Comparison of ENCODE assay signal across 9 cellular contexts in the genomic region with DNA sequence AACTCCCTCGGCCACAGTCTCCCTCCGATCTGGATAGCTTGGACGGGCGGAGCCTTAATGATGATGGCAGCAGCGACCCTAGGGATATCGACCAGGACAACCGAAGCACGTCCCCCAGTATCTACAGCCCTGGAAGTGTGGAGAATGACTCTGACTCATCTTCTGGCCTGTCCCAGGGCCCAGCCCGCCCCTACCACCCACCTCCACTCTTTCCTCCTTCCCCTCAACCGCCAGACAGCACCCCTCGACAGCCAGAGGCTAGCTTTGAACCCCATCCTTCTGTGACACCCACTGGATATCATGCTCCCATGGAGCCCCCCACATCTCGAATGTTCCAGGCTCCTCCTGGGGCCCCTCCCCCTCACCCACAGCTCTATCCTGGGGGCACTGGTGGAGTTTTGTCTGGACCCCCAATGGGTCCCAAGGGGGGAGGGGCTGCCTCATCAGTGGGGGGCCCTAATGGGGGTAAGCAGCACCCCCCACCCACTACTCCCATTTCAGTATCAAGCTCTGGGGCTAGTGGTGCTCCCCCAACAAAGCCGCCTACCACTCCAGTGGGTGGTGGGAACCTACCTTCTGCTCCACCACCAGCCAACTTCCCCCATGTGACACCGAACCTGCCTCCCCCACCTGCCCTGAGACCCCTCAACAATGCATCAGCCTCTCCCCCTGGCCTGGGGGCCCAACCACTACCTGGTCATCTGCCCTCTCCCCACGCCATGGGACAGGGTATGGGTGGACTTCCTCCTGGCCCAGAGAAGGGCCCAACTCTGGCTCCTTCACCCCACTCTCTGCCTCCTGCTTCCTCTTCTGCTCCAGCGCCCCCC. TPM values are rescaled to one million over a fixed set of nuclear protein-coding genes. Genes with fewer than 3 reads are reported as not detected.
DNase-seq lines count a peak whose midpoint lies in the region; ATAC-seq and TF ChIP-seq lines count a peak whose summit lies in the region.
"Had no signal": no experiment of that assay in that cellular context is flagged by ENCODE, and none has a peak within 500 bp of the region (broad histone marks: within the 10 kb centered on the region; RNA-seq: fewer than 3 reads in every experiment).

No MANE protein-coding gene starts in this region.

- H3K14ac ChIP-seq in trophoblast cell (ENCODE audit: low read length): no peak overlapping the region

- no peaks in the 10 kb centered on the region for H3K9me3 ChIP-seq in heart left ventricle
- no peaks in the 10 kb centered on the region for H3K9me3 ChIP-seq in upper lobe of left lung
- no peaks in the 10 kb centered on the region for H3K9me3 ChIP-seq in trophoblast cell (ENCODE audit: insufficient read depth, low read depth, low read length)

- CTCF ChIA-PET in activated CD8-positive, alpha-beta T cell treated with anti-CD3 and anti-CD28 coated beads, Interleukin-2, amount 10 ng/mL, durations not matched to agents 7 days and 5 days (lab: Charles Lee): interaction anchor here (1.3 to 18.6 kb wide), 8 partner anchors 8 to 83 kb away, joined by 3 to 742 read pairs (median 21); a partner anchor contains a TSS

- H3K4me2 ChIP-seq in trophoblast cell (ENCODE audit: low read length): no peak overlapping the region

- H3K27ac ChIP-seq in heart left ventricle (peak overlapping the region in 11 of 12 donors; percentile 27 to 96 (median 69)), upper lobe of left lung (peak overlapping the region in 3 of 4 donors; percentile 5 to 94 (median 82)), trophoblast cell (ENCODE audit: low read depth, low read length) (no peak overlapping the region)

- no peak overlapping the region for H4K8ac ChIP-seq in trophoblast cell (ENCODE audit: low read depth, low read length)

- peak overlapping the region; percentile 82 for H3K4me3 Mint-ChIP-seq in activated CD8-positive, alpha-beta T cell treated with anti-CD3 and anti-CD28 coated beads, Interleukin-2, amount 10 ng/mL, durations not matched to agents 7 days and 5 days
- H3K4me3 Mint-ChIP-seq in immature natural killer cell: peak overlapping the region; percentile 6 to 85 (median 81)

- in situ Hi-C loops in GM13977 (cut with MboI; ENCODE audit: low pct_unique_long_range_greater_than_20kb, low sequenced_read_pairs, unreplicated experiment): loop anchor here (25.0 kb wide), 1 partner anchor 177 kb away; a partner anchor contains a TSS

- peaks cover 35% of the 10 kb centered on the region for H3K36me3 Mint-ChIP-seq in activated CD8-positive, alpha-beta T cell treated with anti-CD3 and anti-CD28 coated beads, Interleukin-2, amount 10 ng/mL, durations not matched to agents 7 days and 5 days (ENCODE audit: low read depth)
- H3K36me3 Mint-ChIP-seq in immature natural killer cell: peaks cover 0 to 8% (median 0%) of the 10 kb centered on the region in 3 donors

- H2BK5ac ChIP-seq in trophoblast cell (ENCODE audit: low read depth, low read length, poor library complexity): no peak overlapping the region

- no peaks in the 10 kb centered on the region for H3K27me3 Mint-ChIP-seq in activated CD8-positive, alpha-beta T cell treated with anti-CD3 and anti-CD28 coated beads, Interleukin-2, amount 10 ng/mL, durations not matched to agents 7 days and 5 days (ENCODE audit: low read depth)
- H3K27me3 Mint-ChIP-seq in immature natural killer cell (ENCODE audit: low read depth in 3 of 3): peaks cover 0 to 1% (median 1%) of the 10 kb centered on the region in 3 donors

- H3K4me1 Mint-ChIP-seq in activated CD8-positive, alpha-beta T cell treated with anti-CD3 and anti-CD28 coated beads, Interleukin-2, amount 10 ng/mL, durations not matched to agents 7 days and 5 days (ENCODE audit: low read depth): peaks cover 69% of the 10 kb centered on the region
- H3K4me1 Mint-ChIP-seq in immature natural killer cell: peaks cover 20 to 21% of the 10 kb centered on the region in 2 donors

- DNase-seq in heart left ventricle (peak in 1 of 5 donors; percentile 59), Right ventricle myocardium superior (no peak), immature natural killer cell (no peak), upper lobe of left lung (no peak), trophoblast cell (no peak), GM13977 (ENCODE audit: low spot score) (no peak)
- no peak for DNase-seq in activated CD8-positive, alpha-beta T cell treated with anti-CD3 and anti-CD28 coated beads, Interleukin-2, amount 10 ng/mL, durations not matched to agents 7 days and 5 days
- DNase-seq: NCI-H187 had no signal

- H3K4me3 ChIP-seq in heart left ventricle: no peak overlapping the region
- no peak overlapping the region for H3K4me3 ChIP-seq in upper lobe of left lung
- no peak overlapping the region for H3K4me3 ChIP-seq in trophoblast cell (ENCODE audit: low read depth, low read length)

- no peak overlapping the region for H3K23ac ChIP-seq in trophoblast cell (ENCODE audit: low read length)

- ATAC-seq in heart left ventricle: peak in 1 of 4 donors; percentile 0
- no peak for ATAC-seq in Right ventricle myocardium superior (ENCODE audit: poor library complexity)
- ATAC-seq in activated CD8-positive, alpha-beta T cell treated with anti-CD3 and anti-CD28 coated beads, Interleukin-2, amount 10 ng/mL, durations not matched to agents 7 days and 5 days: no peak
- no peak for ATAC-seq in upper lobe of left lung (ENCODE audit: low FRiP score in 2 of 2)
- no peak for ATAC-seq in GM18519 (IDR thresholded peaks at IDR 0.05; ENCODE audit: low FRiP score, unreplicated experiment)

- TF ChIP-seq CTCF in heart left ventricle (IDR thresholded peaks at IDR 0.05) (no peak), upper lobe of left lung (IDR thresholded peaks at IDR 0.05) (no peak), GM13977 (IDR thresholded peaks at IDR 0.05; ENCODE audit: extremely low read depth, insufficient read depth, missing control alignments) (no peak)

- TF ChIP-seq EP300 in upper lobe of left lung (IDR thresholded peaks at IDR 0.05): no peak

- H3K27ac Mint-ChIP-seq in activated CD8-positive, alpha-beta T cell treated with anti-CD3 and anti-CD28 coated beads, Interleukin-2, amount 10 ng/mL, durations not matched to agents 7 days and 5 days: peak overlapping the region; percentile 97
- peak overlapping the region; percentile 69 to 87 (median 82) for H3K27ac Mint-ChIP-seq in immature natural killer cell

- no peaks in the 10 kb centered on the region for H3K9me3 Mint-ChIP-seq in activated CD8-positive, alpha-beta T cell treated with anti-CD3 and anti-CD28 coated beads, Interleukin-2, amount 10 ng/mL, durations not matched to agents 7 days and 5 days (ENCODE audit: insufficient read depth)
- H3K9me3 Mint-ChIP-seq in immature natural killer cell: no peaks in the 10 kb centered on the region

- peaks cover 8% of the 10 kb centered on the region for H3K79me2 ChIP-seq in trophoblast cell (ENCODE audit: control insufficient read depth, insufficient read depth, low read length, poor library complexity)

- no peak overlapping the region for H3K9ac ChIP-seq in trophoblast cell (ENCODE audit: low read length)

- H2AFZ ChIP-seq in trophoblast cell (ENCODE audit: insufficient read depth, low read length, poor library complexity): no peak overlapping the region

- no peak overlapping the region for H3K18ac ChIP-seq in trophoblast cell (ENCODE audit: low read length)

- no peak overlapping the region for H4K91ac ChIP-seq in trophoblast cell (ENCODE audit: low read depth, low read length)

- H3K4me1 ChIP-seq in heart left ventricle (peaks cover 3 to 81% (median 57%) of the 10 kb centered on the region in 12 donors), upper lobe of left lung (peaks cover 47 to 67% (median 59%) of the 10 kb centered on the region in 4 donors), trophoblast cell (ENCODE audit: control insufficient read depth in 1 of 2, insufficient read depth in 2 of 2, low read length in 2 of 2) (peaks cover 5 to 9% of the 10 kb centered on the region in 2 experiments)

- intact Hi-C loops in heart left ventricle (cut with DNase I) (loop anchor here in 1 of 10 donors (5.0 kb wide), 1 partner anchor 63 kb away; a partner anchor contains a TSS), Right ventricle myocardium superior (cut with DNase I) (no loop called here)

- H3K36me3 ChIP-seq in heart left ventricle (peaks cover 0 to 57% (median 38%) of the 10 kb centered on the region in 9 donors), upper lobe of left lung (peaks cover 9 to 57% (median 29%) of the 10 kb centered on the region in 4 donors), trophoblast cell (ENCODE audit: control insufficient read depth in 1 of 2, insufficient read depth in 2 of 2, low read length in 2 of 2) (peaks cover 55 to 63% of the 10 kb centered on the region in 2 experiments)

- no peak overlapping the region for H2BK12ac ChIP-seq in trophoblast cell (ENCODE audit: low read length)

- H3K27me3 ChIP-seq in heart left ventricle (no peaks in the 10 kb centered on the region), upper lobe of left lung (no peaks in the 10 kb centered on the region), trophoblast cell (ENCODE audit: insufficient read depth, low read length) (no peaks in the 10 kb centered on the region)

- H2BK120ac ChIP-seq in trophoblast cell (ENCODE audit: insufficient read depth, low read length, poor library complexity): no peak overlapping the region

- H2AK5ac ChIP-seq in trophoblast cell (ENCODE audit: low read length): no peak overlapping the region

- TF ChIP-seq POLR2A in heart left ventricle (IDR thresholded peaks at IDR 0.05) (no peak), upper lobe of left lung (IDR thresholded peaks at IDR 0.05) (no peak)

- H4K12ac ChIP-seq in trophoblast cell (ENCODE audit: low read depth, low read length): no peak overlapping the region

- POLR2A ChIA-PET in activated CD8-positive, alpha-beta T cell treated with anti-CD3 and anti-CD28 coated beads, Interleukin-2, amount 10 ng/mL, durations not matched to agents 7 days and 5 days (lab: Charles Lee): interaction anchor here (0.7 to 20.8 kb wide), 11 partner anchors 8 to 173 kb away, joined by 3 to 1099 read pairs (median 5); a partner anchor contains a TSS

- peaks cover 8% of the 10 kb centered on the region for H3K79me1 ChIP-seq in trophoblast cell (ENCODE audit: low read length)

- no peak overlapping the region for H3K4ac ChIP-seq in trophoblast cell (ENCODE audit: low read depth, low read length)

- 55 to 64% (median 57%) methylated on average over 16 of the region's 16 CpGs for WGBS in heart left ventricle, 4 donors
- 73 to 78% methylated on average over 16 of the region's 16 CpGs for WGBS in upper lobe of left lung, 2 donors
- WGBS in trophoblast cell (ENCODE audit: extremely low coverage, insufficient coverage, insufficient read length): no CpG with 5 or more reads among the region's 16 CpGs

RNA-seq across cellular contexts. Expression of a gene that starts 7.9 kb away (rescaled TPM):
- not detected for total RNA-seq in heart left ventricle
- not detected for polyA plus RNA-seq in heart left ventricle
- not detected for total RNA-seq in Right ventricle myocardium superior
- not detected for total RNA-seq in activated CD8-positive, alpha-beta T cell treated with anti-CD3 and anti-CD28 coated beads, Interleukin-2, amount 10 ng/mL, durations not matched to agents 7 days and 5 days
- not detected for polyA plus RNA-seq in immature natural killer cell
- not detected for total RNA-seq in upper lobe of left lung
- polyA plus RNA-seq in trophoblast cell (2013): not detected in 2 replicates

RNA-seq across cellular contexts. Expression of a gene that starts 8.0 kb away (rescaled TPM):
- total RNA-seq in heart left ventricle (10 to 100 TPM; 38.4 to 82.9 (median 67.2) TPM), Right ventricle myocardium superior (69.7 TPM), upper lobe of left lung (100 to 1,000 TPM in 4 of 6 donors, 10 to 100 TPM in 2; 74.7 to 321 (median 133) TPM)
- polyA plus RNA-seq in heart left ventricle (10 to 100 TPM; 61.3 to 65.6 TPM), immature natural killer cell (1 to 10 TPM in 2 of 3 donors, not detected in 1; 1.0 to 2.1 TPM)
- total RNA-seq in activated CD8-positive, alpha-beta T cell treated with anti-CD3 and anti-CD28 coated beads, Interleukin-2, amount 10 ng/mL, durations not matched to agents 7 days and 5 days: 10 to 100 TPM; 21.6 to 24.5 TPM
- 123 TPM in 2 replicates for polyA plus RNA-seq in trophoblast cell (2013)

RNA-seq across cellular contexts. Expression of a gene that starts 8.1 kb away (rescaled TPM):
- 100 to 1,000 TPM; 108 to 394 (median 167) TPM for total RNA-seq in heart left ventricle
- 100 to 1,000 TPM; 258 to 460 TPM for polyA plus RNA-seq in heart left ventricle
- total RNA-seq in Right ventricle myocardium superior: 251 TPM
- total RNA-seq in activated CD8-positive, alpha-beta T cell treated with anti-CD3 and anti-CD28 coated beads, Interleukin-2, amount 10 ng/mL, durations not matched to agents 7 days and 5 days: 100 to 1,000 TPM; 184 to 185 TPM
- 100 to 1,000 TPM in 2 of 3 donors, 10 to 100 TPM in 1; 83.7 to 315 (median 170) TPM for polyA plus RNA-seq in immature natural killer cell
- 100 to 1,000 TPM in 5 of 6 donors, 10 to 100 TPM in 1; 83.8 to 291 (median 179) TPM for total RNA-seq in upper lobe of left lung
- 141 and 142 TPM in 2 replicates for polyA plus RNA-seq in trophoblast cell (2013)

RNA-seq across cellular contexts. Expression of a gene that starts 15.4 kb away (rescaled TPM):
- total RNA-seq in heart left ventricle (10 to 100 TPM in 2 of 9 donors, 1 to 10 TPM in 7; 3.5 to 63.2 (median 5.9) TPM), Right ventricle myocardium superior (7.2 TPM), upper lobe of left lung (100 to 1,000 TPM in 4 of 6 donors, 10 to 100 TPM in 2; 56.3 to 215 (median 114) TPM)
- polyA plus RNA-seq in heart left ventricle (1 to 10 TPM; 6.6 to 6.7 TPM), immature natural killer cell (100 to 1,000 TPM; 231 to 513 (median 294) TPM)
- 100 to 1,000 TPM; 354 to 397 TPM for total RNA-seq in activated CD8-positive, alpha-beta T cell treated with anti-CD3 and anti-CD28 coated beads, Interleukin-2, amount 10 ng/mL, durations not matched to agents 7 days and 5 days
- 19.7 and 21.5 TPM in 2 replicates for polyA plus RNA-seq in trophoblast cell (2013)

RNA-seq across cellular contexts. Expression of a gene that starts 21.4 kb away (rescaled TPM):
- total RNA-seq in heart left ventricle (10 to 100 TPM in 6 of 9 donors, 1 to 10 TPM in 3; 4.6 to 30.9 (median 11.6) TPM), Right ventricle myocardium superior (7.4 TPM), upper lobe of left lung (10 to 100 TPM; 33.4 to 44.0 (median 40.7) TPM)
- polyA plus RNA-seq in heart left ventricle (10 to 100 TPM; 10.4 to 22.1 TPM), immature natural killer cell (1 to 10 TPM; 2.0 to 6.5 (median 3.8) TPM)
- total RNA-seq in activated CD8-positive, alpha-beta T cell treated with anti-CD3 and anti-CD28 coated beads, Interleukin-2, amount 10 ng/mL, durations not matched to agents 7 days and 5 days: 100 to 1,000 TPM; 133 to 141 TPM
- 3.6 and 3.8 TPM in 2 replicates for polyA plus RNA-seq in trophoblast cell (2013)
